Comparison of ENCODE assay signal across 19 cellular contexts in the genomic region with DNA sequence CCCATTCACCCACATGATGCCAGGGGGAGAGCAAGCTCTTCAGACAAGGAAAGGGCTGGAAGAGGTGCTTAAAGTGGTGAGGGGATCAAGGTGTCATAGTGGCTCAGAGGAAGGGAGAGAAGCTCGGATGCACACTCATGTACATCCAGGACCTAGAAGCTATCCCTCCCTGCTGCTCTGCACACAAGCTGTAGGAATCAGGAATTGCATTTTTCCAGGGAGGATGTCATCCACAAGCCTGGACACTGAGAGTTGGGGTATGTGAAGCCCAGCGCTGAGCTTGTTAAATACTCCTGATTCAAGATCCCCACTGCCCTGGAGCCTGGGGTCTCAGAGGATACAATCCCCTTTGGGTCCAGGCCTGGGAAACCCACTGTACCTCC.
"Had no signal": no experiment of that assay in that cellular context is flagged by ENCODE, and none has a peak within 500 bp of the region (broad histone marks: within the 10 kb centered on the region; RNA-seq: fewer than 3 reads in every experiment).

No MANE protein-coding gene starts in this region.

- H3K27me3 ChIP-seq: right atrium auricular region had no signal

- H3K4me1 Mint-ChIP-seq: activated T-helper 17 cell treated with anti-CD3 and anti-CD28 coated beads, Interleukin-2, amount 50 U/mL, for 72 hours; central memory CD8-positive, alpha-beta T cell had no signal

- H3K4me3 Mint-ChIP-seq: activated T-helper 17 cell treated with anti-CD3 and anti-CD28 coated beads, Interleukin-2, amount 50 U/mL, for 72 hours; central memory CD8-positive, alpha-beta T cell; neural crest cell had no signal

- H3K9me3 ChIP-seq: esophagus muscularis mucosa, lower lobe of right lung, prostate gland, right atrium auricular region, stomach, suprapubic skin, tibial nerve had no signal

- H3K27ac Mint-ChIP-seq: activated T-helper 17 cell treated with anti-CD3 and anti-CD28 coated beads, Interleukin-2, amount 50 U/mL, for 72 hours had no signal

- H3K4me3 ChIP-seq: esophagus muscularis mucosa, lower lobe of right lung, prostate gland, right atrium auricular region, stomach, suprapubic skin, tibial nerve had no signal

- DNase-seq: activated CD4-positive, alpha-beta T cell treated with anti-CD3 and anti-CD28 coated beads, Interleukin-2, amount 50 U/mL, for 1 hour; activated T-cell treated with anti-CD3 and anti-CD28 coated beads, Interleukin-2, amount 50 U/mL, for 1 hour; hypothalamus; lower lobe of right lung; mesendoderm; naive B cell; stimulated activated CD4-positive, alpha-beta T cell treated with anti-CD3 and anti-CD28 coated beads, Interleukin-4, amount 100 ng/mL, for 24 hours; stomach had no signal

- H3K36me3 Mint-ChIP-seq: activated naive CD4-positive, alpha-beta T cell treated with anti-CD3 and anti-CD28 coated beads, Interleukin-2, amount 50 U/mL, for 72 hours; naive B cell had no signal

- H3K36me3 ChIP-seq: esophagus muscularis mucosa, lower lobe of right lung, prostate gland, right atrium auricular region, stomach, suprapubic skin, tibial nerve had no signal

- H3K27me3 Mint-ChIP-seq: activated T-helper 17 cell treated with anti-CD3 and anti-CD28 coated beads, Interleukin-2, amount 50 U/mL, for 72 hours; central memory CD8-positive, alpha-beta T cell had no signal

- H3K27ac ChIP-seq: esophagus muscularis mucosa, lower lobe of right lung, prostate gland, right atrium auricular region, stomach, suprapubic skin, tibial nerve, VCaP had no signal

- H3K9me3 Mint-ChIP-seq: activated naive CD4-positive, alpha-beta T cell treated with anti-CD3 and anti-CD28 coated beads, Interleukin-2, amount 50 U/mL, for 72 hours; activated T-helper 17 cell treated with anti-CD3 and anti-CD28 coated beads, Interleukin-2, amount 50 U/mL, for 72 hours; central memory CD8-positive, alpha-beta T cell; naive B cell; neural crest cell had no signal

- ATAC-seq: activated CD4-positive, CD25-positive, alpha-beta regulatory T cell treated with anti-CD3 and anti-CD28 coated beads, Interleukin-2, amount 50 U/mL, for 24 hours; activated naive CD4-positive, alpha-beta T cell treated with anti-CD3 and anti-CD28 coated beads, Interleukin-2, amount 50 U/mL, for 72 hours; activated T-helper 17 cell treated with anti-CD3 and anti-CD28 coated beads, Interleukin-2, amount 50 U/mL, for 72 hours; lower lobe of right lung had no signal
